In the genomic region with DNA sequence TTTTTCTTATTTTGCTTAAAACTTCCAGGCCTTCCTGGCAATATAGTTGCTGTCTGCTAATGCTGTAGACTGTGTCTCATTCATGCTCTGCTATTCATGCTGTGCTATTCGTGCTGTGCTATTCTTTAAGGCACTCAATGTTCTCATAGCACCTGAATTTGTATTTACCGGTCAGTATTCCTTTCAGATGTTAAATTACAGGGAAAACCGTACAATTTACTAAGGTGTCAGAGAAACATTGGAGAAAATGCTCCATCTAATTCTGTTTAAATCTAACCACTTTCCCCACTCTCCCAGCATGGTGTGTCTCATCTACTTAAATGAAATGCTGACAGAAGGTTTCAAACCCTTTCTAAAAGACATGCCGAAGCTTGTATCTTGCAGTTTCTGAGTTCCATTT, we compare ENCODE assay signal across 21 cellular contexts. TPM values are rescaled to one million over a fixed set of nuclear protein-coding genes. Genes with fewer than 3 reads are reported as not detected.
DNase-seq lines count a peak whose midpoint lies in the region; ATAC-seq and TF ChIP-seq lines count a peak whose summit lies in the region.
"Had no signal": no experiment of that assay in that cellular context is flagged by ENCODE, and none has a peak within 500 bp of the region (broad histone marks: within the 10 kb centered on the region; RNA-seq: fewer than 3 reads in every experiment).

No MANE protein-coding gene starts in this region.

- H3K4me1 ChIP-seq in mesodermal cell (ENCODE audit: control insufficient read depth, insufficient read depth, low read length, poor library complexity, severe bottlenecking) (no peaks in the 10 kb centered on the region), heart left ventricle (no peaks in the 10 kb centered on the region)
- H3K4me1 ChIP-seq: pancreas, SJSA1, upper lobe of left lung had no signal

- H3K27ac ChIP-seq in mesodermal cell (ENCODE audit: low read depth, low read length, severe bottlenecking): peak overlapping the region; percentile 31
- H3K27ac ChIP-seq in heart left ventricle: no peak overlapping the region
- H3K27ac ChIP-seq: pancreas, SJSA1, upper lobe of left lung had no signal

- no peaks in the 10 kb centered on the region for H3K9me3 Mint-ChIP-seq in brain
- H3K9me3 Mint-ChIP-seq: activated naive CD4-positive, alpha-beta T cell treated with anti-CD3 and anti-CD28 coated beads, Interleukin-2, amount 50 U/mL, for 24 hours had no signal

- TF ChIP-seq CTCF in brain (conservative IDR thresholded peaks at IDR 0.05): no peak
- no peak for TF ChIP-seq CTCF in heart left ventricle (IDR thresholded peaks at IDR 0.05)
- no peak for TF ChIP-seq CTCF in omental fat pad (IDR thresholded peaks at IDR 0.05)

- peak overlapping the region; percentile 86 to 98 (median 94) for H3K27ac Mint-ChIP-seq in brain
- H3K27ac Mint-ChIP-seq: activated naive CD4-positive, alpha-beta T cell treated with anti-CD3 and anti-CD28 coated beads, Interleukin-2, amount 50 U/mL, for 24 hours had no signal

- H3K27me3 ChIP-seq in heart left ventricle: no peaks in the 10 kb centered on the region
- H3K27me3 ChIP-seq: pancreas, SJSA1, upper lobe of left lung had no signal

- H3K4me3 Mint-ChIP-seq in brain: peak overlapping the region; percentile 71 to 85 (median 78)
- H3K4me3 Mint-ChIP-seq: activated naive CD4-positive, alpha-beta T cell treated with anti-CD3 and anti-CD28 coated beads, Interleukin-2, amount 50 U/mL, for 24 hours had no signal

- H3K36me3 ChIP-seq in mesodermal cell (ENCODE audit: control insufficient read depth, insufficient read depth, low read length) (no peaks in the 10 kb centered on the region), heart left ventricle (no peaks in the 10 kb centered on the region)
- H3K36me3 ChIP-seq: pancreas, SJSA1, upper lobe of left lung had no signal

- DNase-seq in COR-L47 (lab: John Stamatoyannopoulos, UW): peak; percentile 48
- DNase-seq in NCI-H2081 (lab: John Stamatoyannopoulos, UW): peak; percentile 59 to 82
- DNase-seq in SHP77 (lab: John Stamatoyannopoulos, UW): no peak
- no peak for DNase-seq in heart left ventricle
- no peak for DNase-seq in stimulated activated CD4-positive, alpha-beta T cell treated with anti-CD3 and anti-CD28 coated beads, Interleukin-12 subunit alpha, Interleukin-12 subunit beta, amount 100 ng/mL, for 4 hours
- DNase-seq in omental fat pad (ENCODE audit: low spot score): no peak
- DNase-seq: activated CD4-positive, alpha-beta T cell treated with anti-CD3 and anti-CD28 coated beads for 48 hours; DND-41; GOT3; left cardiac atrium; NCI-H1105 treated with DMSO at 0.1 percent for 48 hours; NCI-H446 treated with DMSO at 0.1 percent for 48 hours; NK-92 treated with Interleukin-12 subunit alpha and Interleukin-12 subunit beta, amount 100 ng/mL, for 24 hours; pancreas; stimulated activated CD4-positive, alpha-beta T cell treated with anti-CD3 and anti-CD28 coated beads, Interleukin-15, amount 100 ng/mL, for 24 hours; upper lobe of left lung had no signal

- intact Hi-C loops in heart left ventricle (cut with DNase I): no loop called here

- H3K9me3 ChIP-seq in mesodermal cell (ENCODE audit: control insufficient read depth, low read length): no peaks in the 10 kb centered on the region
- H3K9me3 ChIP-seq in heart left ventricle: no peaks in the 10 kb centered on the region
- H3K9me3 ChIP-seq: pancreas, SJSA1, upper lobe of left lung had no signal

- ATAC-seq in heart left ventricle (no peak), omental fat pad (ENCODE audit: low FRiP score) (no peak)
- ATAC-seq: left cardiac atrium, pancreas, sciatic nerve had no signal

- no peaks in the 10 kb centered on the region for H3K27me3 Mint-ChIP-seq in brain

- 42 to 52% methylated on average over 2 to 3 of the region's 4 CpGs for WGBS in mesodermal cell (ENCODE audit: insufficient coverage in 2 of 2), 2 experiments
- WGBS in heart left ventricle, 4 donors: 82 to 89% (median 86%) methylated on average over 4 of the region's 4 CpGs

- H3K4me1 Mint-ChIP-seq in brain: peaks cover 87% of the 10 kb centered on the region
- H3K4me1 Mint-ChIP-seq: activated naive CD4-positive, alpha-beta T cell treated with anti-CD3 and anti-CD28 coated beads, Interleukin-2, amount 50 U/mL, for 24 hours had no signal

- H3K4me3 ChIP-seq in mesodermal cell (ENCODE audit: extremely low read depth, insufficient read depth, low read length, poor library complexity, severe bottlenecking): no peak overlapping the region
- H3K4me3 ChIP-seq in heart left ventricle: no peak overlapping the region
- H3K4me3 ChIP-seq: pancreas, SJSA1, upper lobe of left lung had no signal

- TF ChIP-seq POLR2A in heart left ventricle (IDR thresholded peaks at IDR 0.05): no peak

- H3K36me3 Mint-ChIP-seq in brain: peaks cover 21% of the 10 kb centered on the region
- H3K36me3 Mint-ChIP-seq: activated naive CD4-positive, alpha-beta T cell treated with anti-CD3 and anti-CD28 coated beads, Interleukin-2, amount 50 U/mL, for 24 hours had no signal

RNA-seq across cellular contexts. Expression of a gene that starts 25.0 kb away (rescaled TPM):
- polyA plus RNA-seq in brain (ENCODE audit: insufficient read depth, low read depth, low replicate concordance) (6.3 TPM), heart left ventricle (under 1 TPM; 0.34 to 0.73 TPM)
- 15.4 TPM for polyA plus RNA-seq in mesodermal cell (2013, experiment 1 of 2)
- polyA plus RNA-seq in mesodermal cell (2013, experiment 2 of 2): 12.6 TPM
- total RNA-seq in heart left ventricle (1 to 10 TPM; 1.0 to 4.2 (median 2.7) TPM), omental fat pad (10 to 100 TPM in 1 of 4 donors, 1 to 10 TPM in 3; 6.0 to 10.8 (median 8.5) TPM)

Comparison
In these comparisons a context has a peak if more than half of its experiments do, and no peak if none do; other contexts are left out.
1. DNase-seq: peak in COR-L47 (single experiment) and NCI-H2081 (2 of 2); none in SHP77 (0 of 2), heart left ventricle (0 of 5), stimulated activated CD4-positive, alpha-beta T cell treated with anti-CD3 and anti-CD28 coated beads, Interleukin-12 subunit alpha, Interleukin-12 subunit beta, amount 100 ng/mL, for 4 hours (single experiment) and omental fat pad (single experiment).